15 cellular contexts compared by ENCODE assay signal in genomic region chr9:5562806-5563416, GRCh38. TPM values are rescaled to one million over a fixed set of nuclear protein-coding genes. Genes with fewer than 3 reads are reported as not detected.
DNase-seq lines count a peak whose midpoint lies in the region; ATAC-seq, FAIRE-seq and TF ChIP-seq lines count a peak whose summit lies in the region.
"Had no signal": no experiment of that assay in that cellular context is flagged by ENCODE, and none has a peak within 500 bp of the region (broad histone marks: within the 10 kb centered on the region; RNA-seq: fewer than 3 reads in every experiment).

No MANE protein-coding gene starts in this region.

- peak; percentile 62 for FAIRE-seq in GM12892 (lab: Jason Lieb, UNC)
- FAIRE-seq: islet of Langerhans, K562 had no signal

- intact Hi-C loops in dendritic cell treated with granulocyte-macrophage colony-stimulating factor and Interleukin-4, amounts not matched to agents 40 ng/mL and 50 ng/mL, for 4 days (cut with micrococcal nuclease): no loop called here

- peaks cover 100% of the 10 kb centered on the region for H3K36me3 Mint-ChIP-seq in dendritic cell treated with granulocyte-macrophage colony-stimulating factor and Interleukin-4, amounts not matched to agents 40 ng/mL and 50 ng/mL, for 4 days (ENCODE audit: low read depth)
- peaks cover 4% of the 10 kb centered on the region for H3K36me3 Mint-ChIP-seq in osteocyte (ENCODE audit: unreplicated experiment)

- TF ChIP-seq POLR2A in GM12892 (IDR thresholded peaks at IDR 0.05; ENCODE audit: low read depth, low read length): no peak

- no peaks in the 10 kb centered on the region for H3K27me3 Mint-ChIP-seq in dendritic cell treated with granulocyte-macrophage colony-stimulating factor and Interleukin-4, amounts not matched to agents 40 ng/mL and 50 ng/mL, for 4 days
- no peaks in the 10 kb centered on the region for H3K27me3 Mint-ChIP-seq in osteocyte (ENCODE audit: unreplicated experiment)
- H3K27me3 Mint-ChIP-seq: activated naive CD4-positive, alpha-beta T cell treated with anti-CD3 and anti-CD28 coated beads, Interleukin-2, amount 10 ng/mL, durations not matched to agents 7 days and 5 days had no signal

- DNase-seq in GM12892 (ENCODE audit: insufficient read length) (no peak), RPMI7951 (ENCODE audit: low read depth) (peak; percentile 37), osteocyte (ENCODE audit: extremely low spot score, unreplicated experiment) (no peak), NCI-H1930 (lab: John Stamatoyannopoulos, UW) (no peak), NCI-H774 (lab: John Stamatoyannopoulos, UW) (no peak), COLO668 (lab: John Stamatoyannopoulos, UW; ENCODE audit: unreplicated experiment) (no peak)
- DNase-seq: activated naive CD4-positive, alpha-beta T cell treated with anti-CD3 and anti-CD28 coated beads, Interleukin-2, amount 10 ng/mL, durations not matched to agents 7 days and 5 days; BE2C; NCI-H1105 treated with DMSO at 0.1 percent for 48 hours; posterior cingulate gyrus; WERI-Rb-1 had no signal

- H3K27ac Mint-ChIP-seq in dendritic cell treated with granulocyte-macrophage colony-stimulating factor and Interleukin-4, amounts not matched to agents 40 ng/mL and 50 ng/mL, for 4 days: peak overlapping the region; percentile 92
- H3K27ac Mint-ChIP-seq in osteocyte (ENCODE audit: unreplicated experiment): peak overlapping the region; percentile 48
- H3K27ac Mint-ChIP-seq: activated naive CD4-positive, alpha-beta T cell treated with anti-CD3 and anti-CD28 coated beads, Interleukin-2, amount 10 ng/mL, durations not matched to agents 7 days and 5 days had no signal

- no peak overlapping the region for H3K4me3 Mint-ChIP-seq in dendritic cell treated with granulocyte-macrophage colony-stimulating factor and Interleukin-4, amounts not matched to agents 40 ng/mL and 50 ng/mL, for 4 days
- no peak overlapping the region for H3K4me3 Mint-ChIP-seq in osteocyte (ENCODE audit: unreplicated experiment)
- H3K4me3 Mint-ChIP-seq: activated naive CD4-positive, alpha-beta T cell treated with anti-CD3 and anti-CD28 coated beads, Interleukin-2, amount 10 ng/mL, durations not matched to agents 7 days and 5 days had no signal

- TF ChIP-seq CTCF in osteocyte (IDR thresholded peaks at IDR 0.05): no peak

- peaks cover 5% of the 10 kb centered on the region for H3K9me3 Mint-ChIP-seq in dendritic cell treated with granulocyte-macrophage colony-stimulating factor and Interleukin-4, amounts not matched to agents 40 ng/mL and 50 ng/mL, for 4 days
- peaks cover 6% of the 10 kb centered on the region for H3K9me3 Mint-ChIP-seq in osteocyte (ENCODE audit: unreplicated experiment)

- H3K4me1 Mint-ChIP-seq in dendritic cell treated with granulocyte-macrophage colony-stimulating factor and Interleukin-4, amounts not matched to agents 40 ng/mL and 50 ng/mL, for 4 days (ENCODE audit: low read depth): peaks cover 85% of the 10 kb centered on the region
- H3K4me1 Mint-ChIP-seq in osteocyte (ENCODE audit: unreplicated experiment): peaks cover 9% of the 10 kb centered on the region

- no peak for ATAC-seq in GM18511 (IDR thresholded peaks at IDR 0.05; ENCODE audit: unreplicated experiment)
- ATAC-seq: K562 had no signal

RNA-seq across cellular contexts. Expression of gene PDCD1LG2, which starts 52.6 kb away (rescaled TPM):
- 2.1 TPM for polyA plus RNA-seq in GM12892 (2012; ENCODE audit: missing spikeins)
- 10.7 and 16.2 TPM in 2 replicates for total RNA-seq in RPMI7951 (2014; rRNA removed; shearing (Covaris generic))
- total RNA-seq in osteocyte: 1.7 TPM in 2 replicates
- total RNA-seq: K562 had no signal
- polyA plus RNA-seq: K562 had no signal
